Comparison of ENCODE assay signal across 18 cellular contexts in genomic region chr10:49609283-49610014, GRCh38. TPM values are rescaled to one million over a fixed set of nuclear protein-coding genes. Genes with fewer than 3 reads are reported as not detected.
DNase-seq lines count a peak whose midpoint lies in the region; ATAC-seq, FAIRE-seq and TF ChIP-seq lines count a peak whose summit lies in the region.
"Had no signal": no experiment of that assay in that cellular context is flagged by ENCODE, and none has a peak within 500 bp of the region (broad histone marks: within the 10 kb centered on the region; RNA-seq: fewer than 3 reads in every experiment).

No MANE protein-coding gene starts in this region.

- peak overlapping the region; percentile 89 for H3K27ac Mint-ChIP-seq in stimulated activated naive B cell treated with anti-CD40 and anti-IgM and Interleukin-4, amounts not matched to agents 10 μg/mL and 1 μg/mL and 100 μg/mL, for 72 hours
- H3K27ac Mint-ChIP-seq: activated T-helper 1 cell treated with anti-CD3 and anti-CD28 coated beads, Interleukin-12 subunit alpha, Interleukin-12 subunit beta, Interleukin-2, Interleukin-4 antibody, amounts not matched to agents 30 ng/mL and 10 ng/mL and 1 ng/mL, durations not matched to agents 14 hours and 24 hours and 36 hours; immature natural killer cell had no signal

- no peak for ATAC-seq in stimulated activated naive B cell treated with anti-CD40 and anti-IgM and Interleukin-4, amounts not matched to agents 10 μg/mL and 1 μg/mL and 100 μg/mL, for 72 hours (replicated peaks)
- ATAC-seq: esophagus mucosa had no signal

- H3K4me3 ChIP-seq in Peyer's patch = peak overlapping the region in 1 of 4 donors; percentile 19
- peak overlapping the region; percentile 72 for H3K4me3 ChIP-seq in iPS-20b (ENCODE audit: low read length)

- peaks cover 30 to 46% of the 10 kb centered on the region in 2 donors for H3K4me1 Mint-ChIP-seq in stimulated activated naive B cell treated with anti-CD40 and anti-IgM and Interleukin-4, amounts not matched to agents 10 μg/mL and 1 μg/mL and 100 μg/mL, for 72 hours

- H3K27me3 Mint-ChIP-seq in stimulated activated naive B cell treated with anti-CD40 and anti-IgM and Interleukin-4, amounts not matched to agents 10 μg/mL and 1 μg/mL and 100 μg/mL, for 72 hours = peaks cover 80 to 87% of the 10 kb centered on the region in 2 donors

- peak in 2 of 3 experiments; percentile 60 to 69 for DNase-seq in NCI-H1417 (lab: John Stamatoyannopoulos, UW)
- DNase-seq in NCI-H1417 treated with DMSO at 0.1 percent for 48 hours (lab: John Stamatoyannopoulos, UW) = no peak
- peak in 2 of 3 donors; percentile 31 to 34 for DNase-seq in Peyer's patch
- DNase-seq in stimulated activated naive B cell treated with anti-CD40 and anti-IgM and Interleukin-4, amounts not matched to agents 10 μg/mL and 1 μg/mL and 100 μg/mL, for 72 hours = no peak
- no peak for DNase-seq in RCC 7860 (ENCODE audit: low spot score)
- no peak for DNase-seq in NCI-H446 treated with DMSO at 0.1 percent for 48 hours (lab: John Stamatoyannopoulos, UW)
- DNase-seq in nucleus accumbens (lab: John Stamatoyannopoulos, UW) = no peak
- DNase-seq: ACHN; EL; immature natural killer cell; naive B cell; NCI-H1436; stimulated activated naive CD4-positive, alpha-beta T cell treated with Interleukin-2 at 50 U/mL for 16 hours had no signal

- H3K27ac ChIP-seq in Peyer's patch (no peak overlapping the region), iPS-20b (ENCODE audit: low read length) (no peak overlapping the region)
- H3K27ac ChIP-seq: RWPE1 had no signal

- TF ChIP-seq POLR2A in Peyer's patch (IDR thresholded peaks at IDR 0.05) = no peak

- H3K9ac ChIP-seq in iPS-20b (ENCODE audit: low read depth, low read length) = no peak overlapping the region

- no peak for TF ChIP-seq CTCF in Peyer's patch (IDR thresholded peaks at IDR 0.05)

- H3K9me3 Mint-ChIP-seq in stimulated activated naive B cell treated with anti-CD40 and anti-IgM and Interleukin-4, amounts not matched to agents 10 μg/mL and 1 μg/mL and 100 μg/mL, for 72 hours = peaks cover 10 to 12% of the 10 kb centered on the region in 2 donors

- H3K27me3 ChIP-seq in Peyer's patch = peaks cover 0 to 43% of the 10 kb centered on the region in 2 donors
- H3K27me3 ChIP-seq in iPS-20b (ENCODE audit: insufficient read depth, low read length) = peaks cover 100% of the 10 kb centered on the region

- peak overlapping the region; percentile 51 to 59 for H3K4me3 Mint-ChIP-seq in stimulated activated naive B cell treated with anti-CD40 and anti-IgM and Interleukin-4, amounts not matched to agents 10 μg/mL and 1 μg/mL and 100 μg/mL, for 72 hours
- H3K4me3 Mint-ChIP-seq: activated T-helper 1 cell treated with anti-CD3 and anti-CD28 coated beads, Interleukin-12 subunit alpha, Interleukin-12 subunit beta, Interleukin-2, Interleukin-4 antibody, amounts not matched to agents 30 ng/mL and 10 ng/mL and 1 ng/mL, durations not matched to agents 14 hours and 24 hours and 36 hours; immature natural killer cell had no signal

- H3K36me3 ChIP-seq in Peyer's patch (no peaks in the 10 kb centered on the region), iPS-20b (ENCODE audit: insufficient read depth, low read depth, low read length) (no peaks in the 10 kb centered on the region)

- no peak for FAIRE-seq in RCC 7860 (lab: Jason Lieb, UNC)
- FAIRE-seq: GM18507 had no signal

- H3K9me3 ChIP-seq in Peyer's patch = peaks cover 0 to 9% (median 0%) of the 10 kb centered on the region in 4 donors
- no peaks in the 10 kb centered on the region; the same call in 1 of the 2 replicates for H3K9me3 ChIP-seq in iPS-20b (ENCODE audit: insufficient read depth, low read depth, low read length)

- H3K4me1 ChIP-seq in Peyer's patch (peaks cover 0 to 21% (median 0%) of the 10 kb centered on the region in 4 donors), iPS-20b (ENCODE audit: insufficient read depth, low read length) (peaks cover 4% of the 10 kb centered on the region; the same call in 1 of the 2 replicates)

- peaks cover 10 to 13% of the 10 kb centered on the region in 2 donors for H3K36me3 Mint-ChIP-seq in stimulated activated naive B cell treated with anti-CD40 and anti-IgM and Interleukin-4, amounts not matched to agents 10 μg/mL and 1 μg/mL and 100 μg/mL, for 72 hours

RNA-seq across cellular contexts. Expression of gene SLC18A3, which starts 0.7 kb away (rescaled TPM):
- under 1 TPM in 1 of 4 donors, not detected in 3; 0.47 TPM for total RNA-seq in Peyer's patch
- total RNA-seq: activated T-helper 1 cell treated with anti-CD3 and anti-CD28 coated beads, Interleukin-12 subunit alpha, Interleukin-12 subunit beta, Interleukin-2, Interleukin-4 antibody, amounts not matched to agents 30 ng/mL and 10 ng/mL and 1 ng/mL, durations not matched to agents 14 hours and 24 hours and 36 hours; esophagus mucosa had no signal

RNA-seq across cellular contexts. Expression of gene CHAT, which starts 4.4 kb away (rescaled TPM):
- 1 to 10 TPM in 3 of 4 donors, not detected in 1; 2.1 to 3.8 (median 3.4) TPM for total RNA-seq in Peyer's patch
- total RNA-seq: esophagus mucosa had no signal

Comparison
In these comparisons a context has a peak if more than half of its experiments do, and no peak if none do; other contexts are left out.
1. DNase-seq: peak in NCI-H1417 (2 of 3) and Peyer's patch (2 of 3); none in NCI-H1417 treated with DMSO at 0.1 percent for 48 hours (single experiment), stimulated activated naive B cell treated with anti-CD40 and anti-IgM and Interleukin-4, amounts not matched to agents 10 μg/mL and 1 μg/mL and 100 μg/mL, for 72 hours (single experiment), RCC 7860 (single experiment), NCI-H446 treated with DMSO at 0.1 percent for 48 hours (single experiment) and nucleus accumbens (0 of 56).